Comparison of ENCODE assay signal across 1 cellular context in the genomic region with DNA sequence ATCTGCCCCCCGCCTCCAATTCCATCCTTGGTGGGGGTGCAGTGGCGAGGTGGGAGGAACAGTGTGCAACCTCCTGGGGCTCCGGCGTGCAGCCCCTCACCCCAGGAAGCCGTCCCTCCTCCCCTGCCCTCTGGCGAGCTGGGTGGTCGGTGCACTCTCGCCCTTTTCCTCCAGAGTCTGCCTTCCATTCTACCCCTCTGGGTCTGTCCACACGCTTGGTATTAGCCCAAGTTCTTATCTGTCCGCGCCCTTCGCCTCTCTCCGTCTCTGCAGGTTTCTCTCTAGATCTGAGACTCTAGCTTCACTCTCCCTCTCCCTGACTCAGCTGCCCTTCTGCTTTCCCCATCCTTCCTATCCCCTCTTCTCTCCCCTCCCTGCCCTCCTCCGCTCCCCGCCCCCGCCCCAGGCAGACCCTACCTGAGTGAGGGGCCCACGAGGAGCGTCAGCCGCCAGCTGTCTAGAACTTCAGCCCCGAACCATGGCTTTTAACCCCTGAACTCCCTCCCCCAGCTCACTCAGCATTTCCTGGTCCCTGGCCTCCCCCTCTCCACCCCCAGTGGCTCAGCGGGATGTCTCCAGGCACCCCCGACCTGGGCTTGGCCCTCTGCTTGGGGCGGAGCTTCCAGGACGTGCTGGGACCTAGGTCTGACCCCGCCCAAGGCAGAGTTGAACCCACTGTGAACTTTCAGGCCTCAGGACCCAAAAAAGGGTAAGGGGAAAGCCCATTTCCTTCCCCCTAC.
TF ChIP-seq lines count a peak whose summit lies in the region.

No MANE protein-coding gene starts in this region.

TF ChIP-seq in K562, 482 proteins besides CTCF, POLR2A, EP300 and RAD21:
- TF ChIP-seq CBFA2T3 (IDR thresholded peaks at IDR 0.05) (peak; percentile 17; the same call in 1 of the 2 replicates), NR2C2 (CRISPR knock-in tag; IDR thresholded peaks at IDR 0.05) (no peak), NR2C2 (tag; IDR thresholded peaks at IDR 0.05) (peak; percentile 29), SMARCA5 (IDR thresholded peaks at IDR 0.05) (peak; percentile 26; the same call in 1 of the 2 replicates), ZBTB7A (IDR thresholded peaks at IDR 0.05; ENCODE audit: borderline replicate concordance, control insufficient read depth, low read depth, low read length) (peak; percentile 27; the same call in 1 of the 2 replicates), ATF7 (IDR thresholded peaks at IDR 0.05) (0 out of 2 replicates have a peak, but pooled peaks have one; percentile 6), RBFOX2 (IDR thresholded peaks at IDR 0.05; ENCODE audit: low read depth, low read length) (peak; percentile 51), ZNF695 (CRISPR knock-in tag; IDR thresholded peaks at IDR 0.05) (no peak), EGR1 (conservative IDR thresholded peaks at IDR 0.05) (peak; percentile 92), ZNF316 (IDR thresholded peaks at IDR 0.05) (peak; percentile 54), NR2C1 (IDR thresholded peaks at IDR 0.05) (peak; percentile 46; the same call in 1 of the 2 replicates), NR2C1 (tag; IDR thresholded peaks at IDR 0.05) (no peak), YY1 (IDR thresholded peaks at IDR 0.05; ENCODE audit: borderline replicate concordance in 1 of 3, control insufficient read depth in 1 of 3, extremely low read depth in 1 of 3, insufficient read depth in 3 of 3, insufficient read length in 1 of 3, insufficient replicate concordance in 2 of 3, low read depth in 1 of 3, low read length in 2 of 3) (peak in 1 of 3 experiments; percentile 23), KDM5B (IDR thresholded peaks at IDR 0.05; ENCODE audit: insufficient replicate concordance, low read depth, low read length) (peak; percentile 1), ZNF197 (CRISPR knock-in tag; IDR thresholded peaks at IDR 0.05; ENCODE audit: low read depth) (no peak), NFRKB (IDR thresholded peaks at IDR 0.05; ENCODE audit: low read depth) (0 out of 2 replicates have a peak, but pooled peaks have one; percentile 16), C11orf30 (IDR thresholded peaks at IDR 0.05; ENCODE audit: low read depth) (peak; percentile 31; the same call in 1 of the 2 replicates), DPF2 (IDR thresholded peaks at IDR 0.05) (0 out of 2 replicates have a peak, but pooled peaks have one; percentile 29), NEUROD1 (IDR thresholded peaks at IDR 0.05; ENCODE audit: borderline replicate concordance, low read depth, low read length, partially characterized antibody) (no peak), ZBTB8A (IDR thresholded peaks at IDR 0.05; ENCODE audit: partially characterized antibody) (no peak)
- TF ChIP-seq, protein P1, sequence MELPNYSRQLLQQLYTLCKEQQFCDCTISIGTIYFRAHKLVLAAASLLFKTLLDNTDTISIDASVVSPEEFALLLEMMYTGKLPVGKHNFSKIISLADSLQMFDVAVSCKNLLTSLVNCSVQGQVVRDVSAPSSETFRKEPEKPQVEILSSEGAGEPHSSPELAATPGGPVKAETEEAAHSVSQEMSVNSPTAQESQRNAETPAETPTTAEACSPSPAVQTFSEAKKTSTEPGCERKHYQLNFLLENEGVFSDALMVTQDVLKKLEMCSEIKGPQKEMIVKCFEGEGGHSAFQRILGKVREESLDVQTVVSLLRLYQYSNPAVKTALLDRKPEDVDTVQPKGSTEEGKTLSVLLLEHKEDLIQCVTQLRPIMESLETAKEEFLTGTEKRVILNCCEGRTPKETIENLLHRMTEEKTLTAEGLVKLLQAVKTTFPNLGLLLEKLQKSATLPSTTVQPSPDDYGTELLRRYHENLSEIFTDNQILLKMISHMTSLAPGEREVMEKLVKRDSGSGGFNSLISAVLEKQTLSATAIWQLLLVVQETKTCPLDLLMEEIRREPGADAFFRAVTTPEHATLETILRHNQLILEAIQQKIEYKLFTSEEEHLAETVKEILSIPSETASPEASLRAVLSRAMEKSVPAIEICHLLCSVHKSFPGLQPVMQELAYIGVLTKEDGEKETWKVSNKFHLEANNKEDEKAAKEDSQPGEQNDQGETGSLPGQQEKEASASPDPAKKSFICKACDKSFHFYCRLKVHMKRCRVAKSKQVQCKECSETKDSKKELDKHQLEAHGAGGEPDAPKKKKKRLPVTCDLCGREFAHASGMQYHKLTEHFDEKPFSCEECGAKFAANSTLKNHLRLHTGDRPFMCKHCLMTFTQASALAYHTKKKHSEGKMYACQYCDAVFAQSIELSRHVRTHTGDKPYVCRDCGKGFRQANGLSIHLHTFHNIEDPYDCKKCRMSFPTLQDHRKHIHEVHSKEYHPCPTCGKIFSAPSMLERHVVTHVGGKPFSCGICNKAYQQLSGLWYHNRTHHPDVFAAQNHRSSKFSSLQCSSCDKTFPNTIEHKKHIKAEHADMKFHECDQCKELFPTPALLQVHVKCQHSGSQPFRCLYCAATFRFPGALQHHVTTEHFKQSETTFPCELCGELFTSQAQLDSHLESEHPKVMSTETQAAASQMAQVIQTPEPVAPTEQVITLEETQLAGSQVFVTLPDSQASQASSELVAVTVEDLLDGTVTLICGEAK (IDR thresholded peaks at IDR 0.05) = peak; percentile 13; the same call in 1 of the 2 replicates
- TF ChIP-seq, protein P1 (CRISPR knock-in tag; IDR thresholded peaks at IDR 0.05) = no peak
- TF ChIP-seq, protein P2, sequence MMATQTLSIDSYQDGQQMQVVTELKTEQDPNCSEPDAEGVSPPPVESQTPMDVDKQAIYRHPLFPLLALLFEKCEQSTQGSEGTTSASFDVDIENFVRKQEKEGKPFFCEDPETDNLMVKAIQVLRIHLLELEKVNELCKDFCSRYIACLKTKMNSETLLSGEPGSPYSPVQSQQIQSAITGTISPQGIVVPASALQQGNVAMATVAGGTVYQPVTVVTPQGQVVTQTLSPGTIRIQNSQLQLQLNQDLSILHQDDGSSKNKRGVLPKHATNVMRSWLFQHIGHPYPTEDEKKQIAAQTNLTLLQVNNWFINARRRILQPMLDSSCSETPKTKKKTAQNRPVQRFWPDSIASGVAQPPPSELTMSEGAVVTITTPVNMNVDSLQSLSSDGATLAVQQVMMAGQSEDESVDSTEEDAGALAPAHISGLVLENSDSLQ (IDR thresholded peaks at IDR 0.05) = peak; percentile 3; the same call in 1 of the 2 replicates
- TF ChIP-seq, protein P3, sequence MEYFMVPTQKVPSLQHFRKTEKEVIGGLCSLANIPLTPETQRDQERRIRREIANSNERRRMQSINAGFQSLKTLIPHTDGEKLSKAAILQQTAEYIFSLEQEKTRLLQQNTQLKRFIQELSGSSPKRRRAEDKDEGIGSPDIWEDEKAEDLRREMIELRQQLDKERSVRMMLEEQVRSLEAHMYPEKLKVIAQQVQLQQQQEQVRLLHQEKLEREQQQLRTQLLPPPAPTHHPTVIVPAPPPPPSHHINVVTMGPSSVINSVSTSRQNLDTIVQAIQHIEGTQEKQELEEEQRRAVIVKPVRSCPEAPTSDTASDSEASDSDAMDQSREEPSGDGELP (CRISPR knock-in tag; IDR thresholded peaks at IDR 0.05; ENCODE audit: borderline replicate concordance) = no peak
- TF ChIP-seq, protein P4, sequence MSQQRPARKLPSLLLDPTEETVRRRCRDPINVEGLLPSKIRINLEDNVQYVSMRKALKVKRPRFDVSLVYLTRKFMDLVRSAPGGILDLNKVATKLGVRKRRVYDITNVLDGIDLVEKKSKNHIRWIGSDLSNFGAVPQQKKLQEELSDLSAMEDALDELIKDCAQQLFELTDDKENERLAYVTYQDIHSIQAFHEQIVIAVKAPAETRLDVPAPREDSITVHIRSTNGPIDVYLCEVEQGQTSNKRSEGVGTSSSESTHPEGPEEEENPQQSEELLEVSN (IDR thresholded peaks at IDR 0.05; ENCODE audit: borderline replicate concordance in 1 of 2, extremely low read depth in 1 of 2, insufficient read depth in 1 of 2, insufficient read length in 1 of 2, low read depth in 1 of 2, low read length in 1 of 2, poor library complexity in 1 of 2, severe bottlenecking in 1 of 2) = peak in 1 of 2 experiments; percentile 1
